20 cellular contexts compared by ENCODE assay signal in genomic region chr12:50604640-50604920, GRCh38.
"Had no signal": no experiment of that assay in that cellular context is flagged by ENCODE, and none has a peak within 500 bp of the region (broad histone marks: within the 10 kb centered on the region; RNA-seq: fewer than 3 reads in every experiment).

No MANE protein-coding gene starts in this region.

- H3K4me1 ChIP-seq: prostate gland, uterus had no signal

- H3K27ac ChIP-seq: hepatocyte, left lung, pancreas, prostate gland, skin epidermis, suprapubic skin, thoracic aorta, tibial artery, uterus had no signal

- H3K27me3 ChIP-seq: hepatocyte, left lung, pancreas, suprapubic skin, tibial artery, uterus had no signal

- DNase-seq: islet precursor cell; left lung; mesendoderm; naive thymus-derived CD8-positive, alpha-beta T cell; nucleus accumbens; pancreas; posterior cingulate gyrus; retina; right cardiac atrium; stimulated activated CD4-positive, alpha-beta T cell treated with anti-CD3 and anti-CD28 coated beads, Interleukin-4, amount 100 ng/mL, for 24 hours; stimulated activated naive CD4-positive, alpha-beta T cell; tibial artery; uterus had no signal

- ATAC-seq: left lung; naive thymus-derived CD8-positive, alpha-beta T cell; stimulated activated effector memory CD8-positive, alpha-beta T cell treated with anti-CD3 and anti-CD28 coated beads, Interleukin-12 subunit alpha, Interleukin-12 subunit beta, amount 100 ng/mL, for 72 hours had no signal

- H3K9me3 ChIP-seq: left lung, pancreas, prostate gland, suprapubic skin, thoracic aorta, tibial artery, uterus had no signal

- H3K36me3 ChIP-seq: left lung, pancreas, prostate gland, suprapubic skin, thoracic aorta, uterus had no signal

- H3K4me3 ChIP-seq: hepatocyte, left lung, lung, pancreas, prostate gland, skin epidermis, suprapubic skin, thoracic aorta, tibial artery, uterus had no signal
